Comparison of ENCODE assay signal across 23 cellular contexts in the genomic region with DNA sequence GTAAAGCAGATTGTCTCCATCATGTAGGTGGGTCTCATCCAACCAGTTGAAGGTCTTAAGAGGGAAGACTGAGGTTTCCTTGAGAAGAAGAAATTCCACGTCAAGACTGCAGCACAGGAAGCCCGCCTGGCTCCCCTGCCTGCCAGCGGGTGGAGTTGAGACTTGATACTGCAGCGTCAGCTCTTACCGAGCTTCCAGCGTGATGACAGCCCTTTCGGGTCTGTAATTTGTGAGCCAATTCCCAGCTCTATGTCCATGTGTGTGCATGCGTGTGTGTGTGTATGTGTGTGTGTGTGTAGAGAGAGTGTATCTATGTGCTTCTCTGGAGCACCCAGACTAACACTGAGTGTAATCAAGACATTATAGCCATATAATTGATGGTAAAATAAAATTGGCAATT.
"Had no signal": no experiment of that assay in that cellular context is flagged by ENCODE, and none has a peak within 500 bp of the region (broad histone marks: within the 10 kb centered on the region; RNA-seq: fewer than 3 reads in every experiment).

No MANE protein-coding gene starts in this region.

- H3K4me2 ChIP-seq: smooth muscle cell had no signal

- H3K4me1 ChIP-seq: left lung, lower lobe of right lung, right atrium auricular region, right lobe of liver, tibial nerve, uterus had no signal

- H3K27ac ChIP-seq: left lung, lower lobe of right lung, ovary, right atrium auricular region, right lobe of liver, tibial nerve, uterus had no signal

- H3K9me3 ChIP-seq: lower lobe of right lung, ovary, right atrium auricular region, right lobe of liver, tibial nerve, uterus had no signal

- DNase-seq: hippocampal formation; kidney; left colon; left lung; lower lobe of right lung; mammary epithelial cell; mesenchymal stem cell; natural killer cell; nephron progenitor cell; ovary; right lobe of liver; stimulated activated CD4-positive, alpha-beta T cell treated with anti-CD3 and anti-CD28 coated beads, Interleukin-1b, Interleukin-23, amount 100 ng/mL, for 48 hours; stimulated activated CD4-positive, alpha-beta T cell treated with anti-CD3 and anti-CD28 coated beads, Interleukin-2, amount 100 ng/mL, for 48 hours; stimulated activated CD4-positive, alpha-beta T cell treated with anti-CD3 and anti-CD28 coated beads, Interleukin-4, amount 100 ng/mL, for 4 hours; stimulated activated CD8-positive, alpha-beta memory T cell treated with anti-CD3 and anti-CD28 coated beads, Interleukin-4, amount 100 ng/mL, for 48 hours; stimulated activated naive CD4-positive, alpha-beta T cell treated with Interleukin-2 at 50 U/mL for 16 hours; stimulated activated naive CD8-positive, alpha-beta T cell treated with anti-CD3 and anti-CD28 coated beads, Interleukin-15, amount 100 ng/mL, for 72 hours; substantia nigra; uterus had no signal

- ATAC-seq: left colon; left lung; lower lobe of right lung; natural killer cell; right lobe of liver; stimulated activated memory B cell treated with anti-CD40 and anti-IgM and Interleukin-4, amounts not matched to agents 10 μg/mL and 1 μg/mL and 100 μg/mL, for 72 hours; stimulated activated naive CD8-positive, alpha-beta T cell treated with anti-CD3 and anti-CD28 coated beads, Interleukin-15, amount 100 ng/mL, for 72 hours had no signal

- H3K36me3 ChIP-seq: left lung, lower lobe of right lung, ovary, right atrium auricular region, right lobe of liver, tibial nerve, uterus had no signal

- FAIRE-seq: kidney had no signal

- H3K4me3 ChIP-seq: left lung, lower lobe of right lung, ovary, right atrium auricular region, right lobe of liver, smooth muscle cell, tibial nerve, uterus had no signal

- H3K27me3 ChIP-seq: ovary, right atrium auricular region, right lobe of liver, tibial nerve, uterus had no signal
